8 cellular contexts compared by ENCODE assay signal in the genomic region with DNA sequence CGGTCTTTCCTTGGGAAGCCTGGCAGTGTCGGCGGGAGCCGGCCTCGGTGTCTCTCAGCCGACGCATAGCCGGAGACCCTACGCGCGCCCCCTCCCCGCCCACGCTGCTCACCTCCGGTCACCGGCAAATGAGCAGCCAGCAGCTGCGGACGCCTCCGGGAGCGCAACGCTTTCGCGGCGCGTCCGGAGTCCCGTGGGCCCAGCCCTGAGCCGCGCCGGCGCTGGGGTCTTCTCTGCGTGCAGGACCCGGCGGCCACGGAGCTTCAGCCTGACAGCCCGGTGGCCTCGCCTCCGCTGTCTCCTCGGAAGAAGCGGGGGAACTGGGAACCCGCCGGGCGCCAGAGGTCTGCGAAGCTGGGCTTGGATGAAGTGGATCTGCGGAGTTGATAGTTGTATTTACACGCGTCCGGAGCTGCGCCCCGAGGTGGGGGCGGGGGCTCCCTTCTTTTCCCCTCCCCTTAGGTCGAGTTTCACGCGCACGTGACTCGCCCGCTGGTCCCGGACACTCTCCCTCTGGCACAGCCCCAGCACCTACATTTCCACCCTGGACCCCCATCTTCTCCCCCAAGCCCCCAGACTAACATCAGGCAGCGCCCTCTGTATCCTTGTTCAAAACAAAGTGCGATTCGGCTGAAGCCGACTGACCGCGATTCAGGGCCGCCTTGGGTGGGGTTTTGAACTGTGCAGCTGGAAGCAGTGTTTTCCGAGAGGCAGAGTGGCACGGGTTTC. TPM values are rescaled to one million over a fixed set of nuclear protein-coding genes. Genes with fewer than 3 reads are reported as not detected.
A peak's percentile ranks its signal among the peaks of the same experiment; 100 is the strongest.
DNase-seq lines count a peak whose midpoint lies in the region; ATAC-seq and TF ChIP-seq lines count a peak whose summit lies in the region.

A gene (minus strand): TSS at position 371 of the 729 bp plus-strand sequence. CDS start 1,591 bp downstream, outside the sequence.

- H3K36me3 ChIP-seq in HAP-1 (replicated peaks) (peaks cover 7% of the 10 kb centered on the region), neuron (ENCODE audit: insufficient read depth, low read length) (no peaks in the 10 kb centered on the region), aorta (ENCODE audit: control insufficient read depth in 1 of 2, insufficient read depth in 2 of 2, low read length in 1 of 2) (no peaks in the 10 kb centered on the region)

- TF ChIP-seq CTCF in NB4 (IDR thresholded peaks at IDR 0.05; ENCODE audit: low read depth, low read length): no peak
- TF ChIP-seq CTCF in fibroblast of mammary gland (conservative IDR thresholded peaks at IDR 0.05; ENCODE audit: control insufficient read depth, insufficient read depth, low read depth, low read length): no peak

- TF ChIP-seq POLR2A in NB4 (IDR thresholded peaks at IDR 0.05; ENCODE audit: extremely low read depth, insufficient read length): peak; percentile 32

- WGBS in aorta, 2 donors: 0% methylated on average over 52 to 66 of the region's 66 CpGs

- in situ Hi-C loops in HAP-1 (cut with MboI; ENCODE audit: low sequenced_read_pairs): no loop called here

- no peaks in the 10 kb centered on the region for H3K27me3 ChIP-seq in HAP-1 (ENCODE audit: low read depth)
- no peaks in the 10 kb centered on the region for H3K27me3 ChIP-seq in neuron (ENCODE audit: insufficient read depth, low read length)
- no peaks in the 10 kb centered on the region for H3K27me3 ChIP-seq in aorta (ENCODE audit: control insufficient read depth in 1 of 2, insufficient read depth in 2 of 2, low read length in 1 of 2)

- peak; percentile 84 for ATAC-seq in aorta (ENCODE audit: low FRiP score)

- DNase-seq in DMS 273 (lab: John Stamatoyannopoulos, UW; ENCODE audit: unreplicated experiment): peak; percentile 70
- DNase-seq in DMS 273 treated with DMSO at 0.1 percent for 48 hours (lab: John Stamatoyannopoulos, UW): no peak
- peak; percentile 72 to 81 for DNase-seq in HAP-1 (ENCODE audit: low spot score in 2 of 2)
- peak; percentile 76 for DNase-seq in NB4 (ENCODE audit: low read depth)
- peak; percentile 36 for DNase-seq in activated CD8-positive, alpha-beta memory T cell treated with anti-CD3 and anti-CD28 coated beads, Interleukin-2, amount 50 U/mL, for 4 hours
- peak; percentile 59 for DNase-seq in fibroblast of mammary gland (ENCODE audit: low read depth)
- DNase-seq in aorta: peak; percentile 75 to 87

- H3K27ac ChIP-seq in aorta (ENCODE audit: low read depth in 1 of 2, low read length in 2 of 2): peak within 1 kb of the TSS in 1 of 2 donors; percentile 3

- H3K9me3 ChIP-seq in HAP-1 (no peaks in the 10 kb centered on the region), neuron (ENCODE audit: low read length) (no peaks in the 10 kb centered on the region), aorta (ENCODE audit: control insufficient read depth, low read length) (no peaks in the 10 kb centered on the region)

- H2AFZ ChIP-seq in neuron (ENCODE audit: low read depth, low read length): peak within 1 kb of the TSS; percentile 91

- H3K4me1 ChIP-seq in HAP-1 (peaks cover 10% of the 10 kb centered on the region), neuron (ENCODE audit: insufficient read depth, low read length) (peaks cover 12% of the 10 kb centered on the region), aorta (ENCODE audit: control insufficient read depth in 1 of 2, insufficient read depth in 2 of 2, low read length in 2 of 2) (no peaks in the 10 kb centered on the region)

- peak within 1 kb of the TSS; percentile 83 for H3K4me3 ChIP-seq in HAP-1
- peak within 1 kb of the TSS; percentile 91 for H3K4me3 ChIP-seq in NB4 (ENCODE audit: low read depth, low read length)
- H3K4me3 ChIP-seq in fibroblast of mammary gland (ENCODE audit: control insufficient read depth, low read depth, low read length): peak within 1 kb of the TSS; percentile 84
- H3K4me3 ChIP-seq in neuron (ENCODE audit: low read length): peak within 1 kb of the TSS; percentile 57
- peak within 1 kb of the TSS; percentile 68 to 73 for H3K4me3 ChIP-seq in aorta (ENCODE audit: low read length in 2 of 2)

- intact Hi-C loops in aorta (cut with DNase I): no loop called here

RNA-seq across cellular contexts. Expression of the gene that starts here (rescaled TPM):
- total RNA-seq in aorta: 10 to 100 TPM in 1 of 2 donors, 1 to 10 TPM in 1; 7.6 to 15.8 TPM
- polyA plus RNA-seq in aorta: 10 to 100 TPM in 1 of 2 donors, 1 to 10 TPM in 1; 8.6 to 19.6 TPM
